In the genomic region with DNA sequence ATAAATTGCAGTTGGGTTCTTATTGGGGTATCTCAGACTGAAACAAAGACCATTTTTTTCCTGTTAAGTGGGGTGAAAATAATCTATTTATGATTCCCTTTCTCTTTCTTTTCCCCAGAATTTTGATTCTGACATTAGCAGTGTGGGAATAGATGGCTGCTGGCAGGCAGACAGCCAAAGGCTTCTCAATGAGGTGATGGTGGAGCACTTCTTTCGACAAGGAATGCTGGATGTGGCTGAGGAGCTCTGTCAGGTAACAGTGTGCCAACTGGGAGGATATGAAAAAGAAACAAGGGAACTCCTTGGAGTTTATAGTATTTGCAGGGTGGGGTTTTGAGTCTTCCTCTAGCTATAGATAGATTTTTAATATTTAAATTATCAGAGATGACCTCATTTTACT, we compare ENCODE assay signal across 24 cellular contexts. TPM values are rescaled to one million over a fixed set of nuclear protein-coding genes. Genes with fewer than 3 reads are reported as not detected.
A peak's percentile ranks its signal among the peaks of the same experiment; 100 is the strongest.
DNase-seq lines count a peak whose midpoint lies in the region; ATAC-seq and TF ChIP-seq lines count a peak whose summit lies in the region.
"Had no signal": no experiment of that assay in that cellular context is flagged by ENCODE, and none has a peak within 500 bp of the region (broad histone marks: within the 10 kb centered on the region; RNA-seq: fewer than 3 reads in every experiment).

No MANE protein-coding gene starts in this region.

- no peak overlapping the region for H3K27ac ChIP-seq in right atrium auricular region
- H3K27ac ChIP-seq: BLaER1 had no signal

- peaks cover 0 to 11% of the 10 kb centered on the region in 2 donors for H3K9me3 ChIP-seq in right atrium auricular region
- H3K9me3 ChIP-seq: BE2C had no signal

- H3K36me3 ChIP-seq in right atrium auricular region: peaks cover 12% of the 10 kb centered on the region
- H3K36me3 ChIP-seq: BE2C had no signal

- ATAC-seq in Right ventricle myocardium inferior (peak; percentile 59), left cardiac atrium (no peak), left ventricle myocardium superior (peak; percentile 71)
- ATAC-seq: GM12878 had no signal

- H3K27me3 ChIP-seq in right atrium auricular region: no peaks in the 10 kb centered on the region
- H3K27me3 ChIP-seq: BE2C, BLaER1 had no signal

- H3K4me1 ChIP-seq in right atrium auricular region: peaks cover 0 to 11% of the 10 kb centered on the region in 2 donors
- H3K4me1 ChIP-seq: BE2C had no signal

- no peak overlapping the region for H3K4me3 ChIP-seq in right atrium auricular region
- H3K4me3 ChIP-seq: BLaER1, GM12878 had no signal

- intact Hi-C loops in Right ventricle myocardium inferior (cut with DNase I) (no loop called here), left cardiac atrium (cut with DNase I) (no loop called here), left ventricle myocardium superior (cut with micrococcal nuclease) (no loop called here)

- DNase-seq in Right ventricle myocardium inferior (ENCODE audit: missing footprints) (no peak), left cardiac atrium (no peak), left ventricle myocardium superior (no peak), right atrium auricular region (ENCODE audit: low spot score) (no peak), SKM-1 treated with dmso at 0.1 percent for 144 hours (lab: John Stamatoyannopoulos, UW; ENCODE audit: unreplicated experiment) (no peak)
- DNase-seq: 8988T; ACHN; BE2C; C1 segment of cervical spinal cord; CD4-positive, alpha-beta memory T cell; CD4-positive, CD25-positive, alpha-beta regulatory T cell; CD8-positive, alpha-beta memory T cell; COR-L47; DMS 273 treated with DMSO at 0.1 percent for 48 hours; DMS153; DMS53; DMS79; DND-41; EL; GDM1 had no signal

- TF ChIP-seq CTCF in right atrium auricular region (IDR thresholded peaks at IDR 0.05): no peak

RNA-seq across cellular contexts. Expression of gene RMND5A, which starts 31.7 kb away (rescaled TPM):
- total RNA-seq in Right ventricle myocardium inferior (91.6 TPM), left cardiac atrium (10 to 100 TPM; 50.0 to 61.9 TPM), left ventricle myocardium superior (114 TPM), right atrium auricular region (10 to 100 TPM; 71.0 to 76.6 TPM)

RNA-seq across cellular contexts. Expression of gene CD8A, which starts 38.9 kb away (rescaled TPM):
- 1.2 TPM for total RNA-seq in Right ventricle myocardium inferior
- 1 to 10 TPM; 2.8 to 4.4 TPM for total RNA-seq in left cardiac atrium
- total RNA-seq in left ventricle myocardium superior: 1.5 TPM
- total RNA-seq in right atrium auricular region: under 1 TPM; 0.39 to 0.52 TPM
- total RNA-seq: A673; CD4-positive, CD25-positive, alpha-beta regulatory T cell; Daoy had no signal

Comparison
In these comparisons a context has a peak if more than half of its experiments do, and no peak if none do; other contexts are left out.
1. ATAC-seq: peak in Right ventricle myocardium inferior (single experiment) and left ventricle myocardium superior (single experiment); none in left cardiac atrium (0 of 2).